Comparison of ENCODE assay signal across 1 cellular context in genomic region chrX:10217218-10217617, GRCh38.
TF ChIP-seq lines count a peak whose summit lies in the region.

No MANE protein-coding gene starts in this region.

TF ChIP-seq in GM12878, 131 proteins besides CTCF, POLR2A, EP300 and RAD21 (continued from another document):
- TF ChIP-seq PRDM15 (CRISPR knock-in tag; IDR thresholded peaks at IDR 0.05) = no peak
- TF ChIP-seq SMARCA5 (IDR thresholded peaks at IDR 0.05) = no peak
- TF ChIP-seq KAT2A (conservative IDR thresholded peaks at IDR 0.05; ENCODE audit: control insufficient read depth, low read depth, low read length) = no peak
- no peak for TF ChIP-seq SP1 (IDR thresholded peaks at IDR 0.05; ENCODE audit: low read depth, low read length)
- no peak for TF ChIP-seq BRCA1 (IDR thresholded peaks at IDR 0.05; ENCODE audit: low read depth, low read length)
- no peak for TF ChIP-seq ATF7 (IDR thresholded peaks at IDR 0.05; ENCODE audit: low read depth)
- TF ChIP-seq IKZF2 (IDR thresholded peaks at IDR 0.05) = no peak
- TF ChIP-seq MEF2B (IDR thresholded peaks at IDR 0.05; ENCODE audit: partially characterized antibody, poor library complexity, severe bottlenecking) = no peak
- no peak for TF ChIP-seq PML (IDR thresholded peaks at IDR 0.05; ENCODE audit: low read length)
- TF ChIP-seq RELA (IDR thresholded peaks at IDR 0.05; ENCODE audit: borderline replicate concordance, partially characterized antibody) = no peak
- TF ChIP-seq FOXM1 (IDR thresholded peaks at IDR 0.05; ENCODE audit: low read depth, low read length) = no peak
- TF ChIP-seq MYC (IDR thresholded peaks at IDR 0.05; ENCODE audit: insufficient read depth, insufficient read length, insufficient replicate concordance, low read length, severe bottlenecking) = no peak
- TF ChIP-seq RAD51 (IDR thresholded peaks at IDR 0.05) = no peak
- TF ChIP-seq, protein P1, sequence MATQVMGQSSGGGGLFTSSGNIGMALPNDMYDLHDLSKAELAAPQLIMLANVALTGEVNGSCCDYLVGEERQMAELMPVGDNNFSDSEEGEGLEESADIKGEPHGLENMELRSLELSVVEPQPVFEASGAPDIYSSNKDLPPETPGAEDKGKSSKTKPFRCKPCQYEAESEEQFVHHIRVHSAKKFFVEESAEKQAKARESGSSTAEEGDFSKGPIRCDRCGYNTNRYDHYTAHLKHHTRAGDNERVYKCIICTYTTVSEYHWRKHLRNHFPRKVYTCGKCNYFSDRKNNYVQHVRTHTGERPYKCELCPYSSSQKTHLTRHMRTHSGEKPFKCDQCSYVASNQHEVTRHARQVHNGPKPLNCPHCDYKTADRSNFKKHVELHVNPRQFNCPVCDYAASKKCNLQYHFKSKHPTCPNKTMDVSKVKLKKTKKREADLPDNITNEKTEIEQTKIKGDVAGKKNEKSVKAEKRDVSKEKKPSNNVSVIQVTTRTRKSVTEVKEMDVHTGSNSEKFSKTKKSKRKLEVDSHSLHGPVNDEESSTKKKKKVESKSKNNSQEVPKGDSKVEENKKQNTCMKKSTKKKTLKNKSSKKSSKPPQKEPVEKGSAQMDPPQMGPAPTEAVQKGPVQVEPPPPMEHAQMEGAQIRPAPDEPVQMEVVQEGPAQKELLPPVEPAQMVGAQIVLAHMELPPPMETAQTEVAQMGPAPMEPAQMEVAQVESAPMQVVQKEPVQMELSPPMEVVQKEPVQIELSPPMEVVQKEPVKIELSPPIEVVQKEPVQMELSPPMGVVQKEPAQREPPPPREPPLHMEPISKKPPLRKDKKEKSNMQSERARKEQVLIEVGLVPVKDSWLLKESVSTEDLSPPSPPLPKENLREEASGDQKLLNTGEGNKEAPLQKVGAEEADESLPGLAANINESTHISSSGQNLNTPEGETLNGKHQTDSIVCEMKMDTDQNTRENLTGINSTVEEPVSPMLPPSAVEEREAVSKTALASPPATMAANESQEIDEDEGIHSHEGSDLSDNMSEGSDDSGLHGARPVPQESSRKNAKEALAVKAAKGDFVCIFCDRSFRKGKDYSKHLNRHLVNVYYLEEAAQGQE (IDR thresholded peaks at IDR 0.05; ENCODE audit: low read depth, low read length) = no peak
- TF ChIP-seq, protein P2, sequence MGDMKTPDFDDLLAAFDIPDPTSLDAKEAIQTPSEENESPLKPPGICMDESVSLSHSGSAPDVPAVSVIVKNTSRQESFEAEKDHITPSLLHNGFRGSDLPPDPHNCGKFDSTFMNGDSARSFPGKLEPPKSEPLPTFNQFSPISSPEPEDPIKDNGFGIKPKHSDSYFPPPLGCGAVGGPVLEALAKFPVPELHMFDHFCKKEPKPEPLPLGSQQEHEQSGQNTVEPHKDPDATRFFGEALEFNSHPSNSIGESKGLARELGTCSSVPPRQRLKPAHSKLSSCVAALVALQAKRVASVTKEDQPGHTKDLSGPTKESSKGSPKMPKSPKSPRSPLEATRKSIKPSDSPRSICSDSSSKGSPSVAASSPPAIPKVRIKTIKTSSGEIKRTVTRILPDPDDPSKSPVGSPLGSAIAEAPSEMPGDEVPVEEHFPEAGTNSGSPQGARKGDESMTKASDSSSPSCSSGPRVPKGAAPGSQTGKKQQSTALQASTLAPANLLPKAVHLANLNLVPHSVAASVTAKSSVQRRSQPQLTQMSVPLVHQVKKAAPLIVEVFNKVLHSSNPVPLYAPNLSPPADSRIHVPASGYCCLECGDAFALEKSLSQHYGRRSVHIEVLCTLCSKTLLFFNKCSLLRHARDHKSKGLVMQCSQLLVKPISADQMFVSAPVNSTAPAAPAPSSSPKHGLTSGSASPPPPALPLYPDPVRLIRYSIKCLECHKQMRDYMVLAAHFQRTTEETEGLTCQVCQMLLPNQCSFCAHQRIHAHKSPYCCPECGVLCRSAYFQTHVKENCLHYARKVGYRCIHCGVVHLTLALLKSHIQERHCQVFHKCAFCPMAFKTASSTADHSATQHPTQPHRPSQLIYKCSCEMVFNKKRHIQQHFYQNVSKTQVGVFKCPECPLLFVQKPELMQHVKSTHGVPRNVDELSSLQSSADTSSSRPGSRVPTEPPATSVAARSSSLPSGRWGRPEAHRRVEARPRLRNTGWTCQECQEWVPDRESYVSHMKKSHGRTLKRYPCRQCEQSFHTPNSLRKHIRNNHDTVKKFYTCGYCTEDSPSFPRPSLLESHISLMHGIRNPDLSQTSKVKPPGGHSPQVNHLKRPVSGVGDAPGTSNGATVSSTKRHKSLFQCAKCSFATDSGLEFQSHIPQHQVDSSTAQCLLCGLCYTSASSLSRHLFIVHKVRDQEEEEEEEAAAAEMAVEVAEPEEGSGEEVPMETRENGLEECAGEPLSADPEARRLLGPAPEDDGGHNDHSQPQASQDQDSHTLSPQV (IDR thresholded peaks at IDR 0.05) = no peak
